Comparison of ENCODE assay signal across 17 cellular contexts in the genomic region with DNA sequence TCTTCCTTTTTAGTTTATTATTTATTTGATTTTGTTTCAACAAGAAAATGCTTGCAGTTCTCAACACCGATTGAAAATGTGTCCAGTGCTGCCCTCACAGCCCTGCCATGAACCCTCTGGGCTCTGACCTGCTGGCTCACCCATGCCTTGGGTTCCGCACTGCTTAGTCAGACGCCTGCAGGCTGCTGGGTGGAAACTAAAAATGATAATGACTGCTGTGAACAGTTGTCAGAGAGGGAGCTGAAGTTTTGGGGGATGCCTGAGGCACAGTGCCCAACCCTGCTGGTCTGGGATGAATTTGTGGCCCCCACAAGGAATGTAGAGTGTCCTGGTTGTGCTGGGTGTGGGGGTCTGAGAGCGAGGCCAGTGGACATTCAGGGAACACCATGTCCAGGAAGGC. TPM values are rescaled to one million over a fixed set of nuclear protein-coding genes. Genes with fewer than 3 reads are reported as not detected.
DNase-seq lines count a peak whose midpoint lies in the region; TF ChIP-seq lines count a peak whose summit lies in the region.
"Had no signal": no experiment of that assay in that cellular context is flagged by ENCODE, and none has a peak within 500 bp of the region (broad histone marks: within the 10 kb centered on the region; RNA-seq: fewer than 3 reads in every experiment).

No MANE protein-coding gene starts in this region.

- peaks cover 23 to 45% (median 33%) of the 10 kb centered on the region in 3 experiments; a peak in 6 of 7 replicates for H3K36me3 Mint-ChIP-seq in H9 (ENCODE audit: insufficient read depth in 1 of 3, low read depth in 3 of 3)
- H3K36me3 Mint-ChIP-seq: memory B cell had no signal

- H2BK120ac ChIP-seq in H9 (ENCODE audit: low read depth, low read length, poor library complexity, severe bottlenecking), result no peak overlapping the region

- H3K9me3 Mint-ChIP-seq in H9, result no peaks in the 10 kb centered on the region; a peak in 1 of 5 replicates
- H3K9me3 Mint-ChIP-seq: activated T-cell treated with anti-CD3 and anti-CD28 coated beads, Interleukin-2, amount 50 U/mL, for 4 hours; dendritic cell treated with granulocyte-macrophage colony-stimulating factor and Interleukin-4, amounts not matched to agents 40 ng/mL and 50 ng/mL, for 4 days; memory B cell had no signal

- H3K79me2 ChIP-seq in H9 (ENCODE audit: insufficient read depth, low read length), result no peaks in the 10 kb centered on the region
- H3K79me2 ChIP-seq: parathyroid adenoma had no signal

- no peak for TF ChIP-seq POLR2A in tibial nerve (IDR thresholded peaks at IDR 0.05)

- H3K9ac ChIP-seq in H9 (ENCODE audit: extremely low read depth, insufficient read length, low read length), result no peak overlapping the region
- H3K9ac ChIP-seq: parathyroid adenoma had no signal

- H2BK12ac ChIP-seq in H9 (ENCODE audit: insufficient read length, low read depth, low read length), result no peak overlapping the region

- no peak overlapping the region for H3K27ac ChIP-seq in H9 (ENCODE audit: insufficient read length, low read depth, low read length)
- no peak overlapping the region for H3K27ac ChIP-seq in tibial nerve
- H3K27ac ChIP-seq: gastrocnemius medialis, parathyroid adenoma had no signal

- no peak overlapping the region for H3K4me3 Mint-ChIP-seq in H9
- H3K4me3 Mint-ChIP-seq: activated T-cell treated with anti-CD3 and anti-CD28 coated beads, Interleukin-2, amount 50 U/mL, for 4 hours; dendritic cell treated with granulocyte-macrophage colony-stimulating factor and Interleukin-4, amounts not matched to agents 40 ng/mL and 50 ng/mL, for 4 days; memory B cell had no signal

- no peak overlapping the region for H3K4ac ChIP-seq in H9 (ENCODE audit: low read depth, low read length)

- no peak overlapping the region for H3T11ph ChIP-seq in H9 (ENCODE audit: low read length)

- H2BK5ac ChIP-seq in H9 (ENCODE audit: insufficient read length, low read length), result no peak overlapping the region

- H3K27ac Mint-ChIP-seq in H9, result peak overlapping the region; percentile 4 to 78 (median 22); a peak in 3 of 7 replicates
- H3K27ac Mint-ChIP-seq: dendritic cell treated with granulocyte-macrophage colony-stimulating factor and Interleukin-4, amounts not matched to agents 40 ng/mL and 50 ng/mL, for 4 days; memory B cell had no signal

- no peak overlapping the region for H4K5ac ChIP-seq in H9 (ENCODE audit: insufficient read length, low read depth, low read length)

- no peaks in the 10 kb centered on the region for H4K20me1 ChIP-seq in H9 (ENCODE audit: control insufficient read depth, insufficient read depth, insufficient read length)

- no peak overlapping the region for H3K18ac ChIP-seq in H9 (ENCODE audit: insufficient read length, low read depth, low read length)

- no peaks in the 10 kb centered on the region for H3K23me2 ChIP-seq in H9 (ENCODE audit: insufficient read length, low read depth, low read length, poor library complexity, severe bottlenecking)

- H4K91ac ChIP-seq in H9 (ENCODE audit: insufficient read length, low read depth, low read length), result no peak overlapping the region

- no peaks in the 10 kb centered on the region for H3K79me1 ChIP-seq in H9 (ENCODE audit: insufficient read depth, low read depth, low read length, poor library complexity, severe bottlenecking)

- H2AFZ ChIP-seq in H9 (ENCODE audit: low read length), result no peak overlapping the region
- H2AFZ ChIP-seq: parathyroid adenoma had no signal

- no peaks in the 10 kb centered on the region for H3K9me3 ChIP-seq in H9 (ENCODE audit: control insufficient read depth, low read depth, low read length)
- H3K9me3 ChIP-seq in tibial nerve, result no peaks in the 10 kb centered on the region
- H3K9me3 ChIP-seq: gastrocnemius medialis had no signal

- no peaks in the 10 kb centered on the region for H3K4me1 ChIP-seq in H9 (ENCODE audit: insufficient read depth, low read length)
- H3K4me1 ChIP-seq in tibial nerve, result no peaks in the 10 kb centered on the region
- H3K4me1 ChIP-seq: parathyroid adenoma had no signal

- H3K4me3 ChIP-seq in tibial nerve (no peak overlapping the region), H7 (ENCODE audit: insufficient read depth, low read depth, low read length) (no peak overlapping the region)
- H3K4me3 ChIP-seq: gastrocnemius medialis had no signal

- H3K4me1 Mint-ChIP-seq in H9, result no peaks in the 10 kb centered on the region
- H3K4me1 Mint-ChIP-seq: memory B cell had no signal

- no peak overlapping the region for H3K4me2 ChIP-seq in H9 (ENCODE audit: insufficient read depth, insufficient read length, low read length)

- no peak overlapping the region for H2AK5ac ChIP-seq in H9 (ENCODE audit: insufficient read length, low read length)

- H3K36me3 ChIP-seq in tibial nerve, result peaks cover 0 to 98% (median 7%) of the 10 kb centered on the region in 3 donors
- H3K36me3 ChIP-seq in H7 (replicated peaks; ENCODE audit: control insufficient read depth, insufficient read depth, low read length), result peaks cover 23% of the 10 kb centered on the region

- H3K23ac ChIP-seq in H9 (ENCODE audit: insufficient read length, low read depth, low read length), result no peak overlapping the region

- peak; percentile 54 for DNase-seq in A172 (ENCODE audit: low spot score)
- DNase-seq in H9, result no peak
- DNase-seq in amniotic epithelial cell (ENCODE audit: low read depth), result peak; percentile 74
- DNase-seq in foreskin melanocyte, result peak; percentile 20
- no peak for DNase-seq in NCI-H2171 treated with DMSO at 0.1 percent for 48 hours (lab: John Stamatoyannopoulos, UW)
- DNase-seq in tibial nerve (ENCODE audit: low spot score in 2 of 2), result no peak
- DNase-seq in H7, result no peak
- DNase-seq in COLO668 (lab: John Stamatoyannopoulos, UW; ENCODE audit: unreplicated experiment), result no peak
- DNase-seq: activated CD4-positive, alpha-beta T cell treated with anti-CD3 and anti-CD28 coated beads for 4 hours; activated T-cell treated with anti-CD3 and anti-CD28 coated beads, Interleukin-2, amount 50 U/mL, for 4 hours; gastrocnemius medialis; NCI-H2171; T-helper 1 cell had no signal

- TF ChIP-seq CTCF in H9 (conservative IDR thresholded peaks at IDR 0.05) (no peak), tibial nerve (IDR thresholded peaks at IDR 0.05) (no peak)

- no peak overlapping the region for H3K14ac ChIP-seq in H9 (ENCODE audit: insufficient read depth, low read length)

- H2BK15ac ChIP-seq in H9 (ENCODE audit: low read depth, low read length), result no peak overlapping the region

- no CpG with 5 or more reads among the region's 4 CpGs for WGBS in H9 (ENCODE audit: extremely low coverage, insufficient read length, low lambda C conversion rate)
- WGBS in tibial nerve, 2 donors, result 63 to 66% methylated on average over 4 of the region's 4 CpGs

- H4K8ac ChIP-seq in H9 (replicated peaks; ENCODE audit: insufficient read length, low read depth, low read length), result no peak overlapping the region

- H3K27me3 ChIP-seq in H9 (ENCODE audit: insufficient read depth, low read length), result no peaks in the 10 kb centered on the region
- H3K27me3 ChIP-seq in tibial nerve, result no peaks in the 10 kb centered on the region
- no peaks in the 10 kb centered on the region for H3K27me3 ChIP-seq in H7 (ENCODE audit: control insufficient read depth, insufficient read depth, low read length)
- H3K27me3 ChIP-seq: gastrocnemius medialis had no signal

- H2BK20ac ChIP-seq in H9 (ENCODE audit: low read depth, low read length, poor library complexity, severe bottlenecking), result no peak overlapping the region

- TF ChIP-seq EP300 in tibial nerve (IDR thresholded peaks at IDR 0.05), result no peak

- no peak overlapping the region for H3K56ac ChIP-seq in H9 (ENCODE audit: insufficient read length, low read depth, low read length)

- no peaks in the 10 kb centered on the region for H3K27me3 Mint-ChIP-seq in H9 (ENCODE audit: low read depth)
- H3K27me3 Mint-ChIP-seq: dendritic cell treated with granulocyte-macrophage colony-stimulating factor and Interleukin-4, amounts not matched to agents 40 ng/mL and 50 ng/mL, for 4 days had no signal

RNA-seq across cellular contexts. Expression of a gene that starts 22.2 kb away (rescaled TPM):
- not detected in 2 replicates for total RNA-seq in A172 (2014; rRNA removed; shearing (Covaris generic))
- total RNA-seq in H9 (2021) (0.15 and 0.22 TPM in 2 replicates), tibial nerve (1 to 10 TPM in 1 of 4 donors, under 1 TPM in 1, not detected in 2; 0.90 to 1.2 TPM)
- not detected in 2 replicates for total RNA-seq in H7 (2014; rRNA removed; shearing (Covaris generic))
- total RNA-seq: activated T-cell treated with anti-CD3 and anti-CD28 coated beads, Interleukin-2, amount 50 U/mL, for 4 hours; gastrocnemius medialis; subcutaneous adipose tissue had no signal

RNA-seq across cellular contexts. Expression of a gene that starts 30.9 kb away (rescaled TPM):
- total RNA-seq in A172 (2014; rRNA removed; shearing (Covaris generic)), result 43.8 and 55.8 TPM in 2 replicates
- 10.6 and 10.9 TPM in 2 replicates for total RNA-seq in H9 (2021)
- total RNA-seq in tibial nerve, result 10 to 100 TPM in 3 of 4 donors, 1 to 10 TPM in 1; 8.4 to 46.7 (median 23.7) TPM
- 14.3 and 21.2 TPM in 2 replicates for total RNA-seq in H7 (2014; rRNA removed; shearing (Covaris generic))

RNA-seq across cellular contexts. Expression of a gene that starts 31.3 kb away (rescaled TPM):
- total RNA-seq in A172 (2014; rRNA removed; shearing (Covaris generic)), result 0.05 and 0.07 TPM in 2 replicates
- total RNA-seq in H9 (2021), result not detected in 2 replicates
- total RNA-seq in tibial nerve, result under 1 TPM in 1 of 4 donors, not detected in 3; 0.30 TPM
- 0.11 TPM in 1 of 2 replicates, not detected in the other for total RNA-seq in H7 (2014; rRNA removed; shearing (Covaris generic))
- total RNA-seq: gastrocnemius medialis had no signal

RNA-seq across cellular contexts. Expression of a gene that starts 50.5 kb away (rescaled TPM):
- total RNA-seq in A172 (2014; rRNA removed; shearing (Covaris generic)), result 12.7 and 16.3 TPM in 2 replicates
- 13.2 and 16.3 TPM in 2 replicates for total RNA-seq in H9 (2021)
- 10 to 100 TPM; 13.3 to 15.3 (median 14.4) TPM for total RNA-seq in tibial nerve
- total RNA-seq in H7 (2014; rRNA removed; shearing (Covaris generic)), result 13.7 and 19.3 TPM in 2 replicates

Comparison
In these comparisons a context has a peak if more than half of its experiments do, and no peak if none do; other contexts are left out.
1. DNase-seq: peak in A172 (single experiment), amniotic epithelial cell (single experiment) and foreskin melanocyte (single experiment); none in H9 (single experiment), NCI-H2171 treated with DMSO at 0.1 percent for 48 hours (single experiment), tibial nerve (0 of 2), H7 (single experiment) and COLO668 (single experiment).